In the genomic region with DNA sequence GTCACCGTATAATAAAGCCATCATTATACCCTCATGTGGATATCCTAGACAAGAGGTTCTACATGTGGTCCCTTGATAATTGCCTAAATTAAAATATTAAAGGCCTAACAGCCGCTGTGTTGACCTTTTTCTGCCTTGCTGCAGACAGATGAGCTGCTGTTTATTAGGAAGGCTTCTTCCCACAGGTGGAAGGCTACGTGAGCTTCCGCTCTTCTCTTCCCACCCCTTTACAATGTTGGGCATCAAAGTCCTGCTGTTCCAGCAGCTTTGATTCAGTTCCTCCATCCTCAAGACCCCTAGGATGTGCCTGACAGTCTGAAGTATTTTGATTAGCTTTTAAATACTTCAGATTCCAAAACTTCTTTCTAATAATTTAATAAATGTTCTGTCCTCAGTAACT, we compare ENCODE assay signal across 28 cellular contexts.
A peak's percentile ranks its signal among the peaks of the same experiment; 100 is the strongest.
DNase-seq lines count a peak whose midpoint lies in the region; TF ChIP-seq lines count a peak whose summit lies in the region.
"Had no signal": no experiment of that assay in that cellular context is flagged by ENCODE, and none has a peak within 500 bp of the region (broad histone marks: within the 10 kb centered on the region; RNA-seq: fewer than 3 reads in every experiment).

No MANE protein-coding gene starts in this region.

- H3K27ac ChIP-seq in HUES48 (ENCODE audit: low read depth, low read length) (peak overlapping the region; percentile 56), neural progenitor cell (peak overlapping the region; percentile 1)
- H3K27ac ChIP-seq: HL-60, right atrium auricular region, RWPE1, SJSA1, suprapubic skin, upper lobe of right lung had no signal

- H3K36me3 ChIP-seq in HUES48 (ENCODE audit: control insufficient read depth, insufficient read depth, low read length) (peaks cover 12% of the 10 kb centered on the region), neural progenitor cell (no peaks in the 10 kb centered on the region)
- H3K36me3 ChIP-seq: SJSA1 had no signal

- no peaks in the 10 kb centered on the region for H4K20me1 ChIP-seq in neural progenitor cell (ENCODE audit: low read depth)

- H3K79me2 ChIP-seq in neural progenitor cell (ENCODE audit: low read depth), result no peaks in the 10 kb centered on the region

- H3K4me2 ChIP-seq in neural progenitor cell, result no peak overlapping the region

- H3K27me3 ChIP-seq in HUES48 (ENCODE audit: control insufficient read depth, insufficient read depth, low read length) (no peaks in the 10 kb centered on the region), neural progenitor cell (no peaks in the 10 kb centered on the region)
- H3K27me3 ChIP-seq: MG63, right atrium auricular region, SJSA1, suprapubic skin, upper lobe of right lung had no signal

- peak overlapping the region; percentile 60 for H3K27ac Mint-ChIP-seq in neural progenitor cell
- H3K27ac Mint-ChIP-seq: endodermal cell, T-cell had no signal

- peaks cover 21% of the 10 kb centered on the region for H3K4me1 ChIP-seq in HUES48 (ENCODE audit: control insufficient read depth, insufficient read depth, low read length)
- peaks cover 6% of the 10 kb centered on the region for H3K4me1 ChIP-seq in neural progenitor cell
- H3K4me1 ChIP-seq: right atrium auricular region, SJSA1, suprapubic skin, upper lobe of right lung had no signal

- no peak overlapping the region for H3K9ac ChIP-seq in HUES48 (ENCODE audit: low read depth, low read length)
- H3K9ac ChIP-seq in neural progenitor cell, result no peak overlapping the region

- no peak for TF ChIP-seq CTCF in neural progenitor cell (IDR thresholded peaks at IDR 0.05)

- DNase-seq in DMS153 (lab: John Stamatoyannopoulos, UW), result peak; percentile 27
- DNase-seq in DMS153 treated with DMSO at 0.1 percent for 48 hours (lab: John Stamatoyannopoulos, UW; ENCODE audit: unreplicated experiment), result no peak
- DNase-seq in NCI-H69 (lab: John Stamatoyannopoulos, UW), result peak; percentile 97
- no peak for DNase-seq in neural progenitor cell (ENCODE audit: low spot score)
- no peak for DNase-seq in activated CD8-positive, alpha-beta memory T cell treated with anti-CD3 and anti-CD28 coated beads for 24 hours
- no peak for DNase-seq in hypothalamus (lab: John Stamatoyannopoulos, UW)
- DNase-seq in stimulated activated CD4-positive, alpha-beta T cell treated with anti-CD3 and anti-CD28 coated beads, Interleukin-4, amount 100 ng/mL, for 4 hours, result no peak
- DNase-seq: 8988T; activated CD4-positive, alpha-beta T cell treated with anti-CD3 and anti-CD28 coated beads, Interleukin-2, amount 50 U/mL, for 48 hours; activated naive CD4-positive, alpha-beta T cell; central memory CD4-positive, alpha-beta T cell; endodermal cell; KG1; mesendoderm; MG63; NCI-H1694; NCI-H345; NCI-H82; small intestine; stimulated activated naive CD4-positive, alpha-beta T cell treated with Interleukin-2 at 50 U/mL for 16 hours; T-cell; upper lobe of right lung had no signal

- peaks cover 56% of the 10 kb centered on the region for H3K4me1 Mint-ChIP-seq in neural progenitor cell
- H3K4me1 Mint-ChIP-seq: T-cell had no signal

- no peak overlapping the region for H3K4me3 Mint-ChIP-seq in neural progenitor cell
- H3K4me3 Mint-ChIP-seq: endodermal cell, T-cell had no signal

- no peaks in the 10 kb centered on the region for H3F3A ChIP-seq in neural progenitor cell (ENCODE audit: low read depth)

- H3K27me3 Mint-ChIP-seq in neural progenitor cell (ENCODE audit: insufficient read depth, low read depth), result peaks cover 2% of the 10 kb centered on the region
- H3K27me3 Mint-ChIP-seq: T-cell had no signal

- no peak overlapping the region for H2AFZ ChIP-seq in neural progenitor cell (replicated peaks)

- no peaks in the 10 kb centered on the region for H3K9me3 ChIP-seq in HUES48 (ENCODE audit: control insufficient read depth, insufficient read depth, low read length)
- H3K9me3 ChIP-seq in neural progenitor cell (ENCODE audit: low read depth), result no peaks in the 10 kb centered on the region
- H3K9me3 ChIP-seq: MG63, right atrium auricular region, SJSA1, suprapubic skin, upper lobe of right lung had no signal

- peaks cover 9% of the 10 kb centered on the region for H3K36me3 Mint-ChIP-seq in neural progenitor cell

- H3K9me3 Mint-ChIP-seq in neural progenitor cell, result no peaks in the 10 kb centered on the region
- H3K9me3 Mint-ChIP-seq: endodermal cell, T-cell had no signal

- H3K4me3 ChIP-seq in HUES48 (ENCODE audit: low read depth, low read length), result no peak overlapping the region
- no peak overlapping the region for H3K4me3 ChIP-seq in neural progenitor cell
- H3K4me3 ChIP-seq: MG63, right atrium auricular region, SJSA1, suprapubic skin, upper lobe of right lung had no signal

Comparison
In these comparisons a context has a peak if more than half of its experiments do, and no peak if none do; other contexts are left out.
1. DNase-seq: peak in DMS153 (single experiment) and NCI-H69 (single experiment); none in DMS153 treated with DMSO at 0.1 percent for 48 hours (single experiment), neural progenitor cell (single experiment), activated CD8-positive, alpha-beta memory T cell treated with anti-CD3 and anti-CD28 coated beads for 24 hours (single experiment), hypothalamus (0 of 51) and stimulated activated CD4-positive, alpha-beta T cell treated with anti-CD3 and anti-CD28 coated beads, Interleukin-4, amount 100 ng/mL, for 4 hours (0 of 2).